8 cellular contexts compared by ENCODE assay signal in genomic region chr2:113080134-113080533, GRCh38. TPM values are rescaled to one million over a fixed set of nuclear protein-coding genes. Genes with fewer than 3 reads are reported as not detected.
DNase-seq lines count a peak whose midpoint lies in the region; ATAC-seq and TF ChIP-seq lines count a peak whose summit lies in the region.

No MANE protein-coding gene starts in this region.

- no peaks in the 10 kb centered on the region for H3K36me3 Mint-ChIP-seq in activated CD4-positive, alpha-beta memory T cell treated with anti-CD3 and anti-CD28 coated beads, Interleukin-2, amount 10 ng/mL, durations not matched to agents 7 days and 5 days (ENCODE audit: low read depth)

- H3K4me3 ChIP-seq in esophagus squamous epithelium (no peak overlapping the region), neutrophil (ENCODE audit: low read depth in 1 of 2, low read length in 1 of 2) (no peak overlapping the region)

- 18 to 36% methylated on average over 8 to 9 of the region's 9 CpGs for WGBS in esophagus squamous epithelium, 2 donors

- DNase-seq in NOMO-1 (lab: John Stamatoyannopoulos, UW; ENCODE audit: unreplicated experiment in 2 of 2): peak; percentile 36 to 49
- no peak for DNase-seq in NOMO-1 treated with dmso at 0.1 percent for 144 hours (lab: John Stamatoyannopoulos, UW; ENCODE audit: unreplicated experiment)
- peak; percentile 15 for DNase-seq in NCI-H1092 treated with DMSO at 0.1 percent for 48 hours (lab: John Stamatoyannopoulos, UW)
- peak; percentile 60 for DNase-seq in activated CD4-positive, alpha-beta memory T cell treated with anti-CD3 and anti-CD28 coated beads, Interleukin-2, amount 10 ng/mL, durations not matched to agents 7 days and 5 days
- DNase-seq in esophagus squamous epithelium (lab: John Stamatoyannopoulos, UW): no peak
- no peak for DNase-seq in kidney glomerular epithelial cell (lab: John Stamatoyannopoulos, UW)

- ATAC-seq in HG03571 (IDR thresholded peaks at IDR 0.05; ENCODE audit: unreplicated experiment): no peak

- POLR2A ChIA-PET in activated CD4-positive, alpha-beta memory T cell treated with anti-CD3 and anti-CD28 coated beads, Interleukin-2, amount 10 ng/mL, durations not matched to agents 7 days and 5 days (lab: Charles Lee): interaction anchor here (0.5 to 1.3 kb wide), 2 partner anchors 95 to 119 kb away, joined by 3 to 4 read pairs; no protein-coding TSS in a partner anchor

- intact Hi-C loops in esophagus squamous epithelium (cut with DNase I): loop anchor here (5.0 kb wide), 1 partner anchor 117 kb away; no protein-coding TSS in a partner anchor

- H3K9me3 Mint-ChIP-seq in activated CD4-positive, alpha-beta memory T cell treated with anti-CD3 and anti-CD28 coated beads, Interleukin-2, amount 10 ng/mL, durations not matched to agents 7 days and 5 days: no peaks in the 10 kb centered on the region

- H3K4me1 Mint-ChIP-seq in activated CD4-positive, alpha-beta memory T cell treated with anti-CD3 and anti-CD28 coated beads, Interleukin-2, amount 10 ng/mL, durations not matched to agents 7 days and 5 days: peaks cover 6% of the 10 kb centered on the region

- H3K27me3 Mint-ChIP-seq in activated CD4-positive, alpha-beta memory T cell treated with anti-CD3 and anti-CD28 coated beads, Interleukin-2, amount 10 ng/mL, durations not matched to agents 7 days and 5 days: peaks cover 15% of the 10 kb centered on the region

- CTCF ChIA-PET in activated CD4-positive, alpha-beta memory T cell treated with anti-CD3 and anti-CD28 coated beads, Interleukin-2, amount 10 ng/mL, durations not matched to agents 7 days and 5 days (lab: Charles Lee): interaction anchor here (0.6 to 3.4 kb wide), 44 partner anchors 8 to 310 kb away, joined by 3 to 78 read pairs (median 5); partner anchors contain the start of genes IL1F10 and PSD4

- H3K4me3 Mint-ChIP-seq in activated CD4-positive, alpha-beta memory T cell treated with anti-CD3 and anti-CD28 coated beads, Interleukin-2, amount 10 ng/mL, durations not matched to agents 7 days and 5 days: no peak overlapping the region

- H3K27me3 ChIP-seq in esophagus squamous epithelium: no peaks in the 10 kb centered on the region
- H3K27me3 ChIP-seq in neutrophil: peaks cover 37% of the 10 kb centered on the region

- TF ChIP-seq CTCF in esophagus squamous epithelium (IDR thresholded peaks at IDR 0.05): peak in 5 of 6 experiments; percentile 53 to 86 (median 64)
- TF ChIP-seq CTCF in neutrophil (IDR thresholded peaks at IDR 0.05): peak; percentile 83

- H3K4me1 ChIP-seq in esophagus squamous epithelium (peaks cover 5 to 62% (median 12%) of the 10 kb centered on the region in 3 donors), neutrophil (ENCODE audit: control insufficient read depth in 1 of 2, insufficient read depth in 1 of 2, low read depth in 1 of 2, low read length in 1 of 2) (peaks cover 5 to 12% of the 10 kb centered on the region in 2 experiments)

- H3K27ac ChIP-seq in esophagus squamous epithelium (peak overlapping the region in 3 of 4 donors; percentile 78 to 94 (median 81)), neutrophil (no peak overlapping the region)

- no peaks in the 10 kb centered on the region for H3K9me3 ChIP-seq in esophagus squamous epithelium
- H3K9me3 ChIP-seq in neutrophil: no peaks in the 10 kb centered on the region

- H3K36me3 ChIP-seq in esophagus squamous epithelium (no peaks in the 10 kb centered on the region), neutrophil (no peaks in the 10 kb centered on the region)

- no peak for TF ChIP-seq POLR2A in esophagus squamous epithelium (IDR thresholded peaks at IDR 0.05)

- no peak overlapping the region for H3K27ac Mint-ChIP-seq in activated CD4-positive, alpha-beta memory T cell treated with anti-CD3 and anti-CD28 coated beads, Interleukin-2, amount 10 ng/mL, durations not matched to agents 7 days and 5 days

RNA-seq across cellular contexts. Expression of gene IL1F10, which starts 12.4 kb away (rescaled TPM):
- total RNA-seq in activated CD4-positive, alpha-beta memory T cell treated with anti-CD3 and anti-CD28 coated beads, Interleukin-2, amount 10 ng/mL, durations not matched to agents 7 days and 5 days: not detected
- total RNA-seq in esophagus squamous epithelium: under 1 TPM in 1 of 4 donors, not detected in 3; 0.53 TPM

RNA-seq across cellular contexts. Expression of gene IL36RN, which starts 21.1 kb away (rescaled TPM):
- total RNA-seq in activated CD4-positive, alpha-beta memory T cell treated with anti-CD3 and anti-CD28 coated beads, Interleukin-2, amount 10 ng/mL, durations not matched to agents 7 days and 5 days: not detected
- total RNA-seq in esophagus squamous epithelium: 10 to 100 TPM in 3 of 4 donors, 1 to 10 TPM in 1; 5.0 to 90.7 (median 28.9) TPM

RNA-seq across cellular contexts. Expression of gene IL36B, which starts 27.5 kb away (rescaled TPM):
- not detected for total RNA-seq in activated CD4-positive, alpha-beta memory T cell treated with anti-CD3 and anti-CD28 coated beads, Interleukin-2, amount 10 ng/mL, durations not matched to agents 7 days and 5 days
- total RNA-seq in esophagus squamous epithelium: 1 to 10 TPM in 2 of 4 donors, not detected in 2; 1.5 to 1.7 TPM

RNA-seq across cellular contexts. Expression of gene IL1RN, which starts 47.3 kb away (rescaled TPM):
- total RNA-seq in activated CD4-positive, alpha-beta memory T cell treated with anti-CD3 and anti-CD28 coated beads, Interleukin-2, amount 10 ng/mL, durations not matched to agents 7 days and 5 days: 1 to 10 TPM; 2.6 to 3.3 TPM
- total RNA-seq in esophagus squamous epithelium: 1,000 to 10,000 TPM in 2 of 4 donors, 100 to 1,000 TPM in 2; 594 to 1,539 (median 978) TPM

Comparison
In these comparisons a context has a peak if more than half of its experiments do, and no peak if none do; other contexts are left out.
1. DNase-seq: peak in NOMO-1 (2 of 2), NCI-H1092 treated with DMSO at 0.1 percent for 48 hours (single experiment) and activated CD4-positive, alpha-beta memory T cell treated with anti-CD3 and anti-CD28 coated beads, Interleukin-2, amount 10 ng/mL, durations not matched to agents 7 days and 5 days (single experiment); none in NOMO-1 treated with dmso at 0.1 percent for 144 hours (single experiment), esophagus squamous epithelium (single experiment) and kidney glomerular epithelial cell (single experiment).
2. RNA of gene IL36RN, which starts 21.1 kb away (total RNA-seq): 5.0 to 90.7 TPM in esophagus squamous epithelium; not detected in activated CD4-positive, alpha-beta memory T cell treated with anti-CD3 and anti-CD28 coated beads, Interleukin-2, amount 10 ng/mL, durations not matched to agents 7 days and 5 days; every median in the first group is over 4 times any median in the second.